Comparison of ENCODE assay signal across 9 cellular contexts in the genomic region with DNA sequence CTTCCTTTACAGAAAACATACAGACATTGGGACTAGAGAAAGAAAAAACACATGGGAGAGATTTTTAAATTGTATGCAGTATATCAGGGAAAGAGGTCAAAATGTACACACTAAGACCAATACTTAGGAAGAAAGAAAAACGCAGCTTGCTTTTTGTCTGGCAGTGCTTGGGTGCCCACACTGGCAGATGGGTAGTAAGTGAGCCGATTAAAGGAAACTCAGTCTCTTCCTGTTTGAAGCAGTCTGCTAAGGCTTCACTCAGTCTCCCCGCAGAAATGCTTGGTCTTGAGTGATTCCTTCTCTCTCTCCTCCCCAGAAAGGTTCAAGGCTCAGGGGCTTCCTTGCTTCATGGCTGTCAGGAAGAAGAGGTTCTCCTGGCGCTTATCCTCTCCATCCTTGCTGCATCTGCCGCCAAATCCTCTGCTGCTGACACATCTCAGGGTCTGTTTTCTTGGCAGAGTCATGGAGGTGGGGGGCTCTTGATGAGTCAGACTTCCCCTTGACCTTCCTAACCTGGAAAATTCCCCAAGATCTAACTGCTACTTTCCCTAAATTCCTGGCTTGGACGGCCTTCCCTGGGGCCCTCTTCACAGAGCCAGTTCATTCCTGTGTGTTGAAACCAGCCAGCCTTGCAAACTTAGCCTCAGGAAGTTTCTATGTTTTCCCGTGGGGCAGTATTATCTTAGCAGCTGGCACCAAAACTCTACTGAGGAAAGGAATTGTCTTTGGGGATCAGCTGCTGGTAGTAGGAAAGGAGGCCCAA. TPM values are rescaled to one million over a fixed set of nuclear protein-coding genes. Genes with fewer than 3 reads are reported as not detected.
A peak's percentile ranks its signal among the peaks of the same experiment; 100 is the strongest.
DNase-seq lines count a peak whose midpoint lies in the region; ATAC-seq, FAIRE-seq and TF ChIP-seq lines count a peak whose summit lies in the region.
"Had no signal": no experiment of that assay in that cellular context is flagged by ENCODE, and none has a peak within 500 bp of the region (broad histone marks: within the 10 kb centered on the region; RNA-seq: fewer than 3 reads in every experiment).

No MANE protein-coding gene starts in this region.

- H3K4me1 Mint-ChIP-seq in chondrocyte (ENCODE audit: low read depth), result peaks cover 54% of the 10 kb centered on the region

- H3K27me3 Mint-ChIP-seq in chondrocyte (ENCODE audit: low read depth), result no peaks in the 10 kb centered on the region

- TF ChIP-seq CTCF in chondrocyte (IDR thresholded peaks at IDR 0.05), result no peak

- peak; percentile 73 for FAIRE-seq in GM19239 (lab: Jason Lieb, UNC)

- no peaks in the 10 kb centered on the region for H3K9me3 Mint-ChIP-seq in chondrocyte (ENCODE audit: low read depth)

- DNase-seq in GM19239 (ENCODE audit: insufficient read length, low spot score) (no peak), NCI-H226 (peak; percentile 81), chondrocyte (ENCODE audit: low spot score) (no peak), sciatic nerve (ENCODE audit: low spot score) (no peak), ecto neural progenitor cell (ENCODE audit: low spot score) (no peak)
- DNase-seq in stimulated activated CD4-positive, alpha-beta T cell treated with anti-CD3 and anti-CD28 coated beads, Interleukin-4, amount 100 ng/mL, for 24 hours, result no peak

- intact Hi-C loops in sciatic nerve (cut with DNase I), result no loop called here

- H3K27ac Mint-ChIP-seq in chondrocyte (ENCODE audit: unreplicated experiment), result peak overlapping the region; percentile 78

- ATAC-seq in sciatic nerve (peak; percentile 45), GM19452 (IDR thresholded peaks at IDR 0.05; ENCODE audit: unreplicated experiment) (no peak), HG02763 (IDR thresholded peaks at IDR 0.05; ENCODE audit: unreplicated experiment) (no peak)

- H3K4me3 Mint-ChIP-seq in chondrocyte (ENCODE audit: unreplicated experiment), result no peak overlapping the region

- H3K36me3 Mint-ChIP-seq in chondrocyte (ENCODE audit: low read depth), result no peaks in the 10 kb centered on the region

RNA-seq across cellular contexts. Expression of a gene that starts 10.5 kb away (rescaled TPM):
- total RNA-seq in chondrocyte, result 1,771 to 2,562 TPM (median 2,521 TPM) in 3 replicates
- total RNA-seq in sciatic nerve, result 1,367 TPM

RNA-seq across cellular contexts. Expression of a gene that starts 14.1 kb away (rescaled TPM):
- total RNA-seq in chondrocyte (0.37 to 1.2 TPM (median 0.82 TPM) in 3 replicates), sciatic nerve (2.1 TPM)
- total RNA-seq: cardiac muscle cell had no signal
